Comparison of ENCODE assay signal across 16 cellular contexts in genomic region chr10:87767253-87767652, GRCh38. TPM values are rescaled to one million over a fixed set of nuclear protein-coding genes. Genes with fewer than 3 reads are reported as not detected.
DNase-seq lines count a peak whose midpoint lies in the region; ATAC-seq and TF ChIP-seq lines count a peak whose summit lies in the region.
"Had no signal": no experiment of that assay in that cellular context is flagged by ENCODE, and none has a peak within 500 bp of the region (broad histone marks: within the 10 kb centered on the region; RNA-seq: fewer than 3 reads in every experiment).

No MANE protein-coding gene starts in this region.

- TF ChIP-seq CTCF in natural killer cell (IDR thresholded peaks at IDR 0.05): no peak
- no peak for TF ChIP-seq CTCF in PC-3 (conservative IDR thresholded peaks at IDR 0.05; ENCODE audit: low read depth, low read length)
- peak; percentile 18 for TF ChIP-seq CTCF in choroid plexus epithelial cell (conservative IDR thresholded peaks at IDR 0.05; ENCODE audit: low read depth, low read length)

- H3K4me3 ChIP-seq in PC-3 (ENCODE audit: low read length): no peak overlapping the region
- H3K4me3 ChIP-seq in choroid plexus epithelial cell (ENCODE audit: low read depth, low read length): no peak overlapping the region
- H3K4me3 ChIP-seq: pancreas, sigmoid colon, uterus had no signal

- H4K20me1 ChIP-seq in PC-3 (ENCODE audit: low read length): no peaks in the 10 kb centered on the region

- BruUV-seq in PC-3 (replicated peaks; lab: Mats Ljungman, UMichigan): no TSS peak

- H3K9me3 ChIP-seq in PC-3 (ENCODE audit: low read length): no peaks in the 10 kb centered on the region
- H3K9me3 ChIP-seq: pancreas, sigmoid colon, uterus had no signal

- H3K4me1 ChIP-seq in PC-3 (ENCODE audit: insufficient read depth, low read length): peaks cover 25% of the 10 kb centered on the region
- H3K4me1 ChIP-seq: pancreas, sigmoid colon, uterus had no signal

- peaks cover 10% of the 10 kb centered on the region for H3K36me3 ChIP-seq in PC-3 (ENCODE audit: low read depth, low read length)
- H3K36me3 ChIP-seq: pancreas, uterus had no signal

- CTCF ChIA-PET in PC-3 (lab: Charles Lee): no interaction called here

- no peak overlapping the region for H3K4me3 Mint-ChIP-seq in natural killer cell
- no peak overlapping the region for H3K4me3 Mint-ChIP-seq in natural killer cell treated with Interleukin-12 subunit alpha and Interleukin-12 subunit beta and Interleukin-15 and Interleukin-18, amount 100 ng/mL, for 72 hours

- POLR2A ChIA-PET in PC-3 (lab: Charles Lee; ENCODE audit: unreplicated experiment): no interaction called here

- H3K27me3 Mint-ChIP-seq in natural killer cell (ENCODE audit: low read depth in 2 of 2): no peaks in the 10 kb centered on the region
- H3K27me3 Mint-ChIP-seq in natural killer cell treated with Interleukin-12 subunit alpha and Interleukin-12 subunit beta and Interleukin-15 and Interleukin-18, amount 100 ng/mL, for 72 hours: no peaks in the 10 kb centered on the region

- no peak overlapping the region for H2AFZ ChIP-seq in PC-3 (ENCODE audit: low read length)

- H3F3A ChIP-seq in PC-3 (ENCODE audit: low read length, unreplicated experiment): no peaks in the 10 kb centered on the region

- peaks cover 5 to 6% of the 10 kb centered on the region in 2 donors for H3K4me1 Mint-ChIP-seq in natural killer cell
- H3K4me1 Mint-ChIP-seq in natural killer cell treated with Interleukin-12 subunit alpha and Interleukin-12 subunit beta and Interleukin-15 and Interleukin-18, amount 100 ng/mL, for 72 hours (ENCODE audit: low read depth in 2 of 2): peaks cover 1 to 2% of the 10 kb centered on the region in 2 donors

- H3K9me2 ChIP-seq in PC-3 (replicated peaks; ENCODE audit: low read length): no peaks in the 10 kb centered on the region

- ATAC-seq in natural killer cell: no peak
- no peak for ATAC-seq in natural killer cell treated with Interleukin-12 subunit alpha and Interleukin-12 subunit beta and Interleukin-15 and Interleukin-18, amount 100 ng/mL, for 72 hours
- peak; percentile 37; the same call in 1 of the 2 replicates for ATAC-seq in PC-3
- ATAC-seq in GM18502 (IDR thresholded peaks at IDR 0.05; ENCODE audit: poor library complexity, unreplicated experiment): no peak
- ATAC-seq in GM19467 (IDR thresholded peaks at IDR 0.05; ENCODE audit: unreplicated experiment): no peak
- no peak for ATAC-seq in GM21717 (IDR thresholded peaks at IDR 0.05; ENCODE audit: unreplicated experiment)
- ATAC-seq: activated CD4-positive, CD25-positive, alpha-beta regulatory T cell treated with anti-CD3 and anti-CD28 coated beads, Interleukin-2, amount 50 U/mL, for 24 hours; left ventricle myocardium superior; pancreas had no signal

- peak overlapping the region; percentile 4 to 38 for H3K27ac Mint-ChIP-seq in natural killer cell
- peak overlapping the region in 1 of 2 donors; percentile 70 for H3K27ac Mint-ChIP-seq in natural killer cell treated with Interleukin-12 subunit alpha and Interleukin-12 subunit beta and Interleukin-15 and Interleukin-18, amount 100 ng/mL, for 72 hours

- peaks cover 8% of the 10 kb centered on the region for H3K36me3 Mint-ChIP-seq in natural killer cell
- peaks cover 12% of the 10 kb centered on the region for H3K36me3 Mint-ChIP-seq in natural killer cell treated with Interleukin-12 subunit alpha and Interleukin-12 subunit beta and Interleukin-15 and Interleukin-18, amount 100 ng/mL, for 72 hours

- DNase-seq in natural killer cell: no peak
- DNase-seq in natural killer cell treated with Interleukin-12 subunit alpha and Interleukin-12 subunit beta and Interleukin-15 and Interleukin-18, amount 100 ng/mL, for 72 hours (ENCODE audit: low spot score): no peak
- peak; percentile 46 for DNase-seq in PC-3
- peak; percentile 89 for DNase-seq in choroid plexus epithelial cell (ENCODE audit: low read depth)
- DNase-seq in smooth muscle cell of the brain vasculature (ENCODE audit: low read depth, low spot score): peak; percentile 54
- DNase-seq: cerebellar nuclear complex, Karpas-422, left ventricle myocardium superior, NCI-H1436 treated with DMSO at 0.1 percent for 48 hours, pancreas, sigmoid colon, uterus had no signal

- no peaks in the 10 kb centered on the region for H3K79me2 ChIP-seq in PC-3 (ENCODE audit: low read length)

- H3K27me3 ChIP-seq in PC-3 (ENCODE audit: low read length): no peaks in the 10 kb centered on the region
- H3K27me3 ChIP-seq: pancreas, sigmoid colon, uterus had no signal

- H3K27ac ChIP-seq in PC-3 (ENCODE audit: low read length): peak overlapping the region; percentile 26; the same call in 1 of the 2 replicates
- H3K27ac ChIP-seq: pancreas, sigmoid colon, uterus had no signal

- no peaks in the 10 kb centered on the region for H3K9me3 Mint-ChIP-seq in natural killer cell
- no peaks in the 10 kb centered on the region for H3K9me3 Mint-ChIP-seq in natural killer cell treated with Interleukin-12 subunit alpha and Interleukin-12 subunit beta and Interleukin-15 and Interleukin-18, amount 100 ng/mL, for 72 hours

- intact Hi-C loops in natural killer cell (cut with micrococcal nuclease) (no loop called here), PC-3 (cut with micrococcal nuclease) (no loop called here)

- H3K4me2 ChIP-seq in PC-3 (ENCODE audit: low read length): no peak overlapping the region

- no peak overlapping the region for H3K9ac ChIP-seq in PC-3 (ENCODE audit: low read length)

RNA-seq across cellular contexts. Expression of gene ATAD1, which starts 50.8 kb away (rescaled TPM):
- total RNA-seq in natural killer cell (10 to 100 TPM; 37.5 to 55.2 (median 43.0) TPM), PC-3 (2014; rRNA removed) (14.9 and 15.7 TPM in 2 replicates)
- 10 to 100 TPM; 48.3 to 65.2 TPM for total RNA-seq in natural killer cell treated with Interleukin-12 subunit alpha and Interleukin-12 subunit beta and Interleukin-15 and Interleukin-18, amount 100 ng/mL, for 72 hours

Comparison
In these comparisons a context has a peak if more than half of its experiments do, and no peak if none do; other contexts are left out.
1. DNase-seq: peak in PC-3 (single experiment), choroid plexus epithelial cell (single experiment) and smooth muscle cell of the brain vasculature (single experiment); none in natural killer cell (single experiment) and natural killer cell treated with Interleukin-12 subunit alpha and Interleukin-12 subunit beta and Interleukin-15 and Interleukin-18, amount 100 ng/mL, for 72 hours (single experiment).